Comparison of ENCODE assay signal across 8 cellular contexts in genomic region chr6:29633532-29633901, GRCh38. TPM values are rescaled to one million over a fixed set of nuclear protein-coding genes. Genes with fewer than 3 reads are reported as not detected.
DNase-seq lines count a peak whose midpoint lies in the region; ATAC-seq and TF ChIP-seq lines count a peak whose summit lies in the region.

No MANE protein-coding gene starts in this region.

- H3K9me3 ChIP-seq in CD8-positive, alpha-beta T cell (ENCODE audit: low read length), result no peaks in the 10 kb centered on the region
- H3K9me3 ChIP-seq in MG63 (no peaks in the 10 kb centered on the region), lower lobe of right lung (no peaks in the 10 kb centered on the region)

- no peaks in the 10 kb centered on the region for H3K9me3 Mint-ChIP-seq in CD8-positive, alpha-beta T cell
- no peaks in the 10 kb centered on the region for H3K9me3 Mint-ChIP-seq in type B pancreatic cell

- CTCF ChIA-PET in CD8-positive, alpha-beta T cell (lab: Charles Lee), result interaction anchor here (1.4 to 2.0 kb wide), 3 partner anchors 9 to 20 kb away, joined by 3 to 20 read pairs (median 10); no protein-coding TSS in a partner anchor

- TF ChIP-seq CTCF in CD8-positive, alpha-beta T cell (IDR thresholded peaks at IDR 0.05), result no peak
- no peak for TF ChIP-seq CTCF in cardiac fibroblast (IDR thresholded peaks at IDR 0.05; ENCODE audit: low read depth, low read length)
- no peak for TF ChIP-seq CTCF in lower lobe of right lung (IDR thresholded peaks at IDR 0.05)
- no peak for TF ChIP-seq CTCF in type B pancreatic cell (conservative IDR thresholded peaks at IDR 0.05)

- peaks cover 4% of the 10 kb centered on the region for H3K27me3 Mint-ChIP-seq in CD8-positive, alpha-beta T cell (ENCODE audit: low read depth)
- H3K27me3 Mint-ChIP-seq in type B pancreatic cell, result peaks cover 32% of the 10 kb centered on the region

- intact Hi-C loops in CD8-positive, alpha-beta T cell (cut with DNase I, micrococcal nuclease), result loop anchor here (1.0 to 2.0 kb wide), 2 partner anchors 15 to 16 kb away; no protein-coding TSS in a partner anchor
- intact Hi-C loops in lower lobe of right lung (cut with DNase I), result no loop called here

- ATAC-seq in CD8-positive, alpha-beta T cell, result no peak
- ATAC-seq in lower lobe of right lung (peak; percentile 1 to 16), HG02642 (IDR thresholded peaks at IDR 0.05; ENCODE audit: poor library complexity, unreplicated experiment) (no peak)

- DNase-seq in CD8-positive, alpha-beta T cell, result no peak
- DNase-seq in MG63 (no peak), cardiac fibroblast (ENCODE audit: low read depth in 2 of 2) (no peak), lower lobe of right lung (no peak), type B pancreatic cell (ENCODE audit: extremely low spot score, unreplicated experiment) (no peak), HK-2 (ENCODE audit: unreplicated experiment) (no peak)
- no peak for DNase-seq in central memory CD4-positive, alpha-beta T cell

- H3K27ac ChIP-seq in CD8-positive, alpha-beta T cell (ENCODE audit: low read depth, low read length), result no peak overlapping the region
- peak overlapping the region; percentile 52 for H3K27ac ChIP-seq in lower lobe of right lung

- no peaks in the 10 kb centered on the region for H3K27me3 ChIP-seq in CD8-positive, alpha-beta T cell (ENCODE audit: insufficient read depth, low read length)
- H3K27me3 ChIP-seq in MG63, result no peaks in the 10 kb centered on the region
- no peaks in the 10 kb centered on the region for H3K27me3 ChIP-seq in lower lobe of right lung (ENCODE audit: low read depth)

- POLR2A ChIA-PET in CD8-positive, alpha-beta T cell (lab: Charles Lee), result interaction anchor here (1.0 to 2.7 kb wide), 3 partner anchors 8 to 20 kb away, joined by 3 to 17 read pairs (median 4); no protein-coding TSS in a partner anchor

- H3K4me3 ChIP-seq in CD8-positive, alpha-beta T cell (ENCODE audit: low read depth, low read length), result peak overlapping the region; percentile 59
- peak overlapping the region; percentile 63 for H3K4me3 ChIP-seq in MG63
- peak overlapping the region; percentile 63 to 69 for H3K4me3 ChIP-seq in cardiac fibroblast (replicated peaks in 1 of 2; ENCODE audit: low read depth in 2 of 2, low read length in 2 of 2)
- peak overlapping the region; percentile 66 for H3K4me3 ChIP-seq in lower lobe of right lung

- H3K36me3 ChIP-seq in CD8-positive, alpha-beta T cell (ENCODE audit: insufficient read depth, low read length), result no peaks in the 10 kb centered on the region
- H3K36me3 ChIP-seq in MG63, result no peaks in the 10 kb centered on the region
- peaks cover 4% of the 10 kb centered on the region for H3K36me3 ChIP-seq in lower lobe of right lung

- peak overlapping the region; percentile 74 for H3K27ac Mint-ChIP-seq in CD8-positive, alpha-beta T cell
- H3K27ac Mint-ChIP-seq in type B pancreatic cell, result peak overlapping the region; percentile 77

- H3K4me1 Mint-ChIP-seq in CD8-positive, alpha-beta T cell (ENCODE audit: low read depth), result peaks cover 40% of the 10 kb centered on the region
- H3K4me1 Mint-ChIP-seq in type B pancreatic cell (ENCODE audit: unreplicated experiment), result peaks cover 35% of the 10 kb centered on the region

- peak overlapping the region; percentile 85 for H3K4me3 Mint-ChIP-seq in CD8-positive, alpha-beta T cell
- H3K4me3 Mint-ChIP-seq in type B pancreatic cell, result peak overlapping the region; percentile 92

- peaks cover 28% of the 10 kb centered on the region for H3K4me1 ChIP-seq in CD8-positive, alpha-beta T cell (ENCODE audit: insufficient read depth, low read length)
- H3K4me1 ChIP-seq in lower lobe of right lung, result peaks cover 28% of the 10 kb centered on the region

- peaks cover 3% of the 10 kb centered on the region for H3K36me3 Mint-ChIP-seq in CD8-positive, alpha-beta T cell
- H3K36me3 Mint-ChIP-seq in type B pancreatic cell, result peaks cover 4% of the 10 kb centered on the region

RNA-seq across cellular contexts. Expression of gene GABBR1, which starts 0.5 kb away (rescaled TPM):
- 10 to 100 TPM; 21.8 to 24.2 TPM for total RNA-seq in CD8-positive, alpha-beta T cell
- 1.9 and 3.7 TPM in 2 replicates for total RNA-seq in MG63 (2014; rRNA removed; shearing (Covaris generic); ENCODE audit: low replicate concordance)
- total RNA-seq in lower lobe of right lung (38.5 TPM), type B pancreatic cell (ENCODE audit: low replicate concordance) (26.6 and 71.7 TPM in 2 replicates)

RNA-seq across cellular contexts. Expression of gene MOG, which starts 23.4 kb away (rescaled TPM):
- not detected for total RNA-seq in CD8-positive, alpha-beta T cell
- total RNA-seq in MG63 (2014; rRNA removed; shearing (Covaris generic); ENCODE audit: low replicate concordance), result not detected in 2 replicates
- total RNA-seq in lower lobe of right lung, result not detected
- not detected in 2 replicates for total RNA-seq in type B pancreatic cell (ENCODE audit: low replicate concordance)

RNA-seq across cellular contexts. Expression of gene ZFP57, which starts 47.4 kb away (rescaled TPM):
- total RNA-seq in CD8-positive, alpha-beta T cell, result not detected
- total RNA-seq in MG63 (2014; rRNA removed; shearing (Covaris generic); ENCODE audit: low replicate concordance), result not detected in 2 replicates
- total RNA-seq in lower lobe of right lung (not detected), type B pancreatic cell (ENCODE audit: low replicate concordance) (not detected in 2 replicates)

RNA-seq across cellular contexts. Expression of gene OR2H2, which starts 48.6 kb away (rescaled TPM):
- not detected for total RNA-seq in CD8-positive, alpha-beta T cell
- not detected in 2 replicates for total RNA-seq in MG63 (2014; rRNA removed; shearing (Covaris generic); ENCODE audit: low replicate concordance)
- total RNA-seq in lower lobe of right lung (not detected), type B pancreatic cell (ENCODE audit: low replicate concordance) (not detected in 2 replicates)

Comparison
In these comparisons a context has a peak if more than half of its experiments do, and no peak if none do; other contexts are left out.
1. ATAC-seq: peak in lower lobe of right lung (2 of 2); none in CD8-positive, alpha-beta T cell (single experiment) and HG02642 (single experiment).
2. Peak in every context shown above with its lines, with median percentiles within 50 percentile points of each other: H3K4me3 ChIP-seq.